Comparison of ENCODE assay signal across 1 cellular context in genomic region chr1:153261793-153262371, GRCh38.
TF ChIP-seq lines count a peak whose summit lies in the region.

No MANE protein-coding gene starts in this region.

TF ChIP-seq in H1, 55 proteins besides CTCF, POLR2A, EP300 and RAD21:
- no peak for TF ChIP-seq KDM5A (IDR thresholded peaks at IDR 0.05; ENCODE audit: low read length)
- peak; percentile 43 for TF ChIP-seq KDM4A (IDR thresholded peaks at IDR 0.05; ENCODE audit: low read depth, low read length, severe bottlenecking)
- no peak for TF ChIP-seq SIRT6 (IDR thresholded peaks at IDR 0.05; ENCODE audit: low read length)
- no peak for TF ChIP-seq SRF (IDR thresholded peaks at IDR 0.05; ENCODE audit: low read depth, low read length)
